In genomic region chr6:139291813-139292619, GRCh38 we compare ENCODE assay signal across 1 cellular context.
TF ChIP-seq lines count a peak whose summit lies in the region.

Gene TXLNB (minus strand): TSS chr6:139291998. CDS start chr6:139288899, 3,099 bp downstream.

TF ChIP-seq in GM12878, 131 proteins besides CTCF, POLR2A, EP300 and RAD21 (continued from another document and continues in another):
- 0 out of 2 replicates have a peak, but pooled peaks have one; percentile 16 for TF ChIP-seq ZBTB40 (IDR thresholded peaks at IDR 0.05; ENCODE audit: borderline replicate concordance)
- no peak for TF ChIP-seq ZBTB33 (IDR thresholded peaks at IDR 0.05)
- TF ChIP-seq CUX1 (IDR thresholded peaks at IDR 0.05; ENCODE audit: insufficient replicate concordance, low read depth, low read length), result no peak
- TF ChIP-seq CREB1 (IDR thresholded peaks at IDR 0.05; ENCODE audit: low read depth), result no peak
- no peak for TF ChIP-seq MEF2B (IDR thresholded peaks at IDR 0.05; ENCODE audit: partially characterized antibody, poor library complexity, severe bottlenecking)
- TF ChIP-seq SMAD5 (IDR thresholded peaks at IDR 0.05; ENCODE audit: low read depth), result no peak
- no peak for TF ChIP-seq BCLAF1 (IDR thresholded peaks at IDR 0.05)
- 0 out of 2 replicates have a peak, but pooled peaks have one; percentile 13 for TF ChIP-seq SMARCA5 (IDR thresholded peaks at IDR 0.05)
- no peak for TF ChIP-seq SREBF2 (IDR thresholded peaks at IDR 0.05; ENCODE audit: low read length)
- no peak for TF ChIP-seq ZNF24 (IDR thresholded peaks at IDR 0.05)
- TF ChIP-seq MTA3 (IDR thresholded peaks at IDR 0.05; ENCODE audit: borderline replicate concordance, low read length), result no peak
- TF ChIP-seq MEF2A (IDR thresholded peaks at IDR 0.05; ENCODE audit: insufficient read depth, low read depth, low read length), result peak; percentile 78; the same call in 1 of the 2 replicates
- peak; percentile 94 for TF ChIP-seq RUNX3 (IDR thresholded peaks at IDR 0.05; ENCODE audit: low read length)
- TF ChIP-seq BHLHE40 (IDR thresholded peaks at IDR 0.05; ENCODE audit: borderline replicate concordance in 1 of 2, low read depth in 2 of 2, low read length in 1 of 2), result peak; percentile 97 to 98
- TF ChIP-seq LARP7 (IDR thresholded peaks at IDR 0.05), result no peak
- no peak for TF ChIP-seq ZNF592 (IDR thresholded peaks at IDR 0.05)
- TF ChIP-seq KLF5 (IDR thresholded peaks at IDR 0.05; ENCODE audit: partially characterized antibody), result no peak
- no peak for TF ChIP-seq ZSCAN29 (IDR thresholded peaks at IDR 0.05)
- TF ChIP-seq SIX5 (IDR thresholded peaks at IDR 0.05; ENCODE audit: low read depth, low read length, severe bottlenecking), result no peak
- TF ChIP-seq ZNF687 (IDR thresholded peaks at IDR 0.05), result 0 out of 2 replicates have a peak, but pooled peaks have one; percentile 24
- TF ChIP-seq IRF4 (IDR thresholded peaks at IDR 0.05; ENCODE audit: low read depth, low read length), result 0 out of 2 replicates have a peak, but pooled peaks have one; percentile 33
- TF ChIP-seq PAX8 (IDR thresholded peaks at IDR 0.05), result no peak
- no peak for TF ChIP-seq EZH2 (IDR thresholded peaks at IDR 0.05; ENCODE audit: borderline replicate concordance, control insufficient read depth, low read depth, low read length)
- TF ChIP-seq MYB (IDR thresholded peaks at IDR 0.05; ENCODE audit: borderline replicate concordance, low read depth, low read length), result no peak
- TF ChIP-seq RBBP5 (conservative IDR thresholded peaks at IDR 0.05), result no peak
- TF ChIP-seq EGR1 (IDR thresholded peaks at IDR 0.05; ENCODE audit: borderline replicate concordance in 1 of 2, low read depth in 2 of 2, low read length in 2 of 2), result no peak
- TF ChIP-seq IRF5 (IDR thresholded peaks at IDR 0.05; ENCODE audit: borderline replicate concordance), result no peak
- TF ChIP-seq GABPA (IDR thresholded peaks at IDR 0.05; ENCODE audit: low read depth), result 0 out of 2 replicates have a peak, but pooled peaks have one; percentile 18
- TF ChIP-seq IKZF1 (conservative IDR thresholded peaks at IDR 0.05), result peak; percentile 94
- peak; percentile 62 for TF ChIP-seq CREM (IDR thresholded peaks at IDR 0.05; ENCODE audit: low read depth)
- peak; percentile 47; the same call in 1 of the 2 replicates for TF ChIP-seq TAF1 (IDR thresholded peaks at IDR 0.05; ENCODE audit: borderline replicate concordance, low read depth, low read length)
- no peak for TF ChIP-seq SREBF1 (IDR thresholded peaks at IDR 0.05; ENCODE audit: low read length)
